In genomic region chr13:111365149-111366005, GRCh38 we compare ENCODE assay signal across 26 cellular contexts. TPM values are rescaled to one million over a fixed set of nuclear protein-coding genes. Genes with fewer than 3 reads are reported as not detected.
"Had no signal": no experiment of that assay in that cellular context is flagged by ENCODE, and none has a peak within 500 bp of the region (broad histone marks: within the 10 kb centered on the region; RNA-seq: fewer than 3 reads in every experiment).

No MANE protein-coding gene starts in this region.

- H3K4me3 ChIP-seq: MG63, Peyer's patch, SJSA1 had no signal

- H3K9me3 ChIP-seq: MG63, Peyer's patch, SK-N-SH had no signal

- H3K27me3 ChIP-seq: brain microvascular endothelial cell, MG63, Peyer's patch had no signal

- DNase-seq: activated CD4-positive, alpha-beta memory T cell treated with anti-CD3 and anti-CD28 coated beads for 36 hours; activated CD4-positive, alpha-beta T cell treated with anti-CD3 and anti-CD28 coated beads, Interleukin-2, amount 10 ng/mL, durations not matched to agents 7 days and 5 days; activated CD8-positive, alpha-beta memory T cell treated with anti-CD3 and anti-CD28 coated beads, Interleukin-2, amount 50 U/mL, for 4 hours; activated gamma-delta T cell treated with Interleukin-2 at 50 U/mL for 16 hours; activated naive CD4-positive, alpha-beta T cell treated with anti-CD3 and anti-CD28 coated beads for 36 hours; activated T-cell treated with anti-CD3 and anti-CD28 coated beads for 4 hours; activated T-cell treated with anti-CD3 and anti-CD28 coated beads, Interleukin-2, amount 50 U/mL, for 4 hours; amniotic stem cell; aorta; brain microvascular endothelial cell; central memory CD4-positive, alpha-beta T cell; Kasumi-1; KG1; MG63; NCI-H1048; NCI-H1105 treated with DMSO at 0.1 percent for 48 hours; NCI-H1436 treated with DMSO at 0.1 percent for 48 hours; NCI-H1694 treated with DMSO at 0.1 percent for 48 hours; NCI-H2029; NCI-H510A; Peyer's patch; RPMI8226; SHP77 treated with DMSO at 0.1 percent for 48 hours; SK-N-SH had no signal

- ATAC-seq: activated naive CD4-positive, alpha-beta T cell treated with anti-CD3 and anti-CD28 coated beads, Interleukin-2, amount 50 U/mL, for 72 hours; activated T-cell treated with anti-CD3 and anti-CD28 coated beads, Interleukin-2, amount 50 U/mL, for 4 hours had no signal

- H3K36me3 ChIP-seq: brain microvascular endothelial cell, MG63, Peyer's patch, SJSA1 had no signal

- H3K27ac ChIP-seq: brain microvascular endothelial cell, Peyer's patch, SJSA1 had no signal

- H3K4me1 ChIP-seq: Peyer's patch, SJSA1 had no signal

RNA-seq across cellular contexts. Expression of gene TEX29, which starts 44.9 kb away (rescaled TPM):
- total RNA-seq: Peyer's patch had no signal
